ENCODE assay signal across 10 cellular contexts in genomic region chr5:155727512-155728145, GRCh38.
A peak's percentile ranks its signal among the peaks of the same experiment; 100 is the strongest.
DNase-seq lines count a peak whose midpoint lies in the region; ATAC-seq and TF ChIP-seq lines count a peak whose summit lies in the region.
"Had no signal": no experiment of that assay in that cellular context is flagged by ENCODE, and none has a peak within 500 bp of the region (broad histone marks: within the 10 kb centered on the region; RNA-seq: fewer than 3 reads in every experiment).

No MANE protein-coding gene starts in this region.

- peaks cover 1% of the 10 kb centered on the region for H3K36me3 ChIP-seq in urinary bladder (ENCODE audit: insufficient read depth)

- no peaks in the 10 kb centered on the region for H3K4me1 Mint-ChIP-seq in neural crest cell

- intact Hi-C loops in Right ventricle myocardium inferior (cut with DNase I) (loop anchor here (1.0 to 2.0 kb wide), 4 partner anchors 247 to 633 kb away; no protein-coding TSS in a partner anchor), left cardiac atrium (cut with DNase I) (loop anchor here in 1 of 2 donors (2.0 to 10.0 kb wide), 2 partner anchors 589 to 763 kb away; no protein-coding TSS in a partner anchor), head of caudate nucleus (cut with DNase I) (no loop called here)

- 4% methylated on average over 36 of the region's 36 CpGs for WGBS in urinary bladder

- H3K36me3 Mint-ChIP-seq in neural crest cell (ENCODE audit: low read depth): no peaks in the 10 kb centered on the region

- H3K27ac Mint-ChIP-seq in neural crest cell (ENCODE audit: unreplicated experiment): no peak overlapping the region
- H3K27ac Mint-ChIP-seq: activated T-helper 2 cell treated with anti-CD3 and anti-CD28 coated beads, Interferon-gamma antibody, Interleukin-2, Interleukin-4, amounts not matched to agents 10 μg/mL and 5 μg/mL and 100 μg/mL, durations not matched to agents 14 hours and 24 hours and 36 hours had no signal

- H3K4me1 ChIP-seq in urinary bladder (ENCODE audit: insufficient read depth): no peaks in the 10 kb centered on the region

- H3K4me3 ChIP-seq in urinary bladder (ENCODE audit: low read depth, low read length): peak overlapping the region; percentile 37

- DNase-seq in Right ventricle myocardium inferior (ENCODE audit: missing footprints): peak; percentile 73
- no peak for DNase-seq in left cardiac atrium
- peak in 25 of 42 donors; percentile 1 to 67 (median 28) for DNase-seq in head of caudate nucleus
- peak; percentile 5 for DNase-seq in neural crest cell (ENCODE audit: low read depth, low spot score)
- DNase-seq in HT-29 (ENCODE audit: low spot score): no peak
- no peak for DNase-seq in epidermal melanocyte (ENCODE audit: insufficient read length, low spot score)
- no peak for DNase-seq in RPMI8226
- DNase-seq: GOT3 had no signal

- H3K9me3 Mint-ChIP-seq in neural crest cell: no peaks in the 10 kb centered on the region
- H3K9me3 Mint-ChIP-seq: activated T-helper 2 cell treated with anti-CD3 and anti-CD28 coated beads, Interferon-gamma antibody, Interleukin-2, Interleukin-4, amounts not matched to agents 10 μg/mL and 5 μg/mL and 100 μg/mL, durations not matched to agents 14 hours and 24 hours and 36 hours had no signal

- no peak for ATAC-seq in Right ventricle myocardium inferior
- ATAC-seq in left cardiac atrium: no peak

- peak overlapping the region; percentile 79 for H3K4me3 Mint-ChIP-seq in neural crest cell

- H3K27me3 Mint-ChIP-seq in neural crest cell (ENCODE audit: low read depth): peaks cover 98% of the 10 kb centered on the region

- H3K27ac ChIP-seq in urinary bladder (ENCODE audit: low read depth): no peak overlapping the region

- TF ChIP-seq CTCF in neural crest cell (conservative IDR thresholded peaks at IDR 0.05): no peak

Comparison
In these comparisons a context has a peak if more than half of its experiments do, and no peak if none do; other contexts are left out.
1. DNase-seq: peak in Right ventricle myocardium inferior (single experiment), head of caudate nucleus (25 of 42) and neural crest cell (single experiment); none in left cardiac atrium (single experiment), HT-29 (single experiment), epidermal melanocyte (single experiment) and RPMI8226 (single experiment).